8 cellular contexts compared by ENCODE assay signal in the genomic region with DNA sequence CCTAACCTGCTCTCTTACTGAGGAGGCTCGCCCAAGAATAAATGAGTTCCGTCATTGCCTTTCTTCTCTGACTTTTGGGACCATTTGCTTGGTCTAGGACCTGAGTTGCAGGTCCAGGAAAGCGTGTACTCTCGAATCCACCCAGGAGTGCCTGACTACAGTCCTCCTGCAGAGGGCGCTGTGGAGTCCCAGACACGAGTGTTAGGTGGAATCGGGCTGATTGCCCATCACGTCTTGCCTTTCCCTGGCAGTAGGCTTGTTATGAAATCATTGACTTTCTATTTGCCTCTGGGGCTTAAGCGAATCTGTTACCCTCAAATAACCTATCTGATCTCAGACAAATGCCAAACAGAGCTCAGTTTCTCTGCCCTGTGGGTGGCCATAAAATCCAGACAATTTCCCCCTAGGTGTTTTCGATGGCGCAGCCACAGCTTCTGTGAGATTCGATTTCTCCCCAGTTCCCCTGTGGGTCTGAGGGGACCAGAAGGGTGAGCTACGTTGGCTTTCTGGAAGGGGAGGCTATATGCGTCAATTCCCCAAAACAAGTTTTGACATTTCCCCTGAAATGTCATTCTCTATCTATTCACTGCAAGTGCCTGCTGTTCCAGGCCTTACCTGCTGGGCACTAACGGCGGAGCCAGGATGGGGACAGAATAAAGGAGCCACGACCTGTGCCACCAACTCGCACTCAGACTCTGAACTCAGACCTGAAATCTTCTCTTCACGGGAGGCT. TPM values are rescaled to one million over a fixed set of nuclear protein-coding genes. Genes with fewer than 3 reads are reported as not detected.
DNase-seq lines count a peak whose midpoint lies in the region; ATAC-seq and TF ChIP-seq lines count a peak whose summit lies in the region.

TSS of gene IL20 (plus strand) at position 685 of the 733 bp plus-strand sequence. CDS start 230 bp downstream, outside the sequence.

- H3K4me3 Mint-ChIP-seq in T-cell = no peak within 1 kb of the TSS

- intact Hi-C loops in spleen (cut with DNase I; ENCODE audit: low total_unique reads) = no loop called here

- H3K27ac Mint-ChIP-seq in T-cell = no peak within 1 kb of the TSS

- peak; percentile 81 to 92 (median 89) for ATAC-seq in T-cell (replicated peaks in 1 of 4)
- no peak for ATAC-seq in HG03442 (IDR thresholded peaks at IDR 0.05; ENCODE audit: unreplicated experiment)
- ATAC-seq in GM21423 (IDR thresholded peaks at IDR 0.05; ENCODE audit: unreplicated experiment) = no peak

- H3K36me3 ChIP-seq in hepatocyte (replicated peaks; ENCODE audit: insufficient read depth, low read depth) (no peaks in the 10 kb centered on the region), spleen (no peaks in the 10 kb centered on the region)

- TF ChIP-seq CTCF in hepatocyte (IDR thresholded peaks at IDR 0.05; ENCODE audit: poor library complexity) = peak; percentile 59
- TF ChIP-seq CTCF in spleen (IDR thresholded peaks at IDR 0.05 in 8 of 11, conservative IDR thresholded peaks at IDR 0.05 in 3 of 11) = peak; percentile 46 to 89 (median 83)

- H3K4me1 ChIP-seq in hepatocyte (ENCODE audit: insufficient read depth) = no peaks in the 10 kb centered on the region
- H3K4me1 ChIP-seq in spleen = peaks cover 0 to 9% (median 0%) of the 10 kb centered on the region in 6 donors

- H2AFZ ChIP-seq in hepatocyte = no peak within 1 kb of the TSS

- H3K4me3 ChIP-seq in hepatocyte = no peak within 1 kb of the TSS
- no peak within 1 kb of the TSS for H3K4me3 ChIP-seq in spleen

- no peaks in the 10 kb centered on the region for H4K20me1 ChIP-seq in hepatocyte (ENCODE audit: insufficient read depth, poor library complexity, severe bottlenecking)

- DNase-seq in ELR (ENCODE audit: low read depth) (peak; percentile 84), M059J (ENCODE audit: low read depth) (peak; percentile 88), T-cell (peak; percentile 65 to 91 (median 83)), amniotic epithelial cell (ENCODE audit: low read depth) (peak; percentile 80), hepatocyte (ENCODE audit: low spot score) (peak; percentile 73), spleen (peak; percentile 92)

- POLR2A ChIA-PET in T-cell (lab: Charles Lee) = interaction anchor here in 1 of 2 donors (0.6 kb wide), 1 partner anchor 11 kb away, joined by 3 read pairs; no protein-coding TSS in a partner anchor

- H3K9me3 Mint-ChIP-seq in T-cell = no peaks in the 10 kb centered on the region

- H3K27ac ChIP-seq in hepatocyte = no peak within 1 kb of the TSS
- H3K27ac ChIP-seq in spleen = peak within 1 kb of the TSS in 4 of 8 donors; percentile 39 to 51 (median 46)

- no peaks in the 10 kb centered on the region for H3K9me3 ChIP-seq in hepatocyte (ENCODE audit: low read depth)
- no peaks in the 10 kb centered on the region for H3K9me3 ChIP-seq in spleen

- TF ChIP-seq POLR2A in spleen (IDR thresholded peaks at IDR 0.05) = no peak

- no peaks in the 10 kb centered on the region for H3K79me2 ChIP-seq in hepatocyte

- H3K4me2 ChIP-seq in hepatocyte = no peak within 1 kb of the TSS

- CTCF ChIA-PET in T-cell (lab: Charles Lee) = interaction anchor here (0.7 to 2.2 kb wide), 14 partner anchors 13 to 146 kb away, joined by 3 to 16 read pairs (median 4); no protein-coding TSS in a partner anchor

- WGBS in hepatocyte (ENCODE audit: low lambda C conversion rate, missing lambda C conversion rate) = 54% methylated on average over 19 of the region's 19 CpGs
- 53 to 58% (median 55%) methylated on average over 19 of the region's 19 CpGs for WGBS in spleen, 5 donors

- H3K27me3 ChIP-seq in hepatocyte (peaks cover 31% of the 10 kb centered on the region), spleen (replicated peaks in 1 of 7) (peaks cover 0 to 3% (median 0%) of the 10 kb centered on the region in 7 donors)

- peaks cover under 1% of the 10 kb centered on the region for H3K36me3 Mint-ChIP-seq in T-cell

- H3K27me3 Mint-ChIP-seq in T-cell = peaks cover 4 to 12% of the 10 kb centered on the region in 2 donors

- H3K9me2 ChIP-seq in hepatocyte (replicated peaks; ENCODE audit: insufficient read depth) = no peaks in the 10 kb centered on the region

- H3K4me1 Mint-ChIP-seq in T-cell = peaks cover 8 to 12% (median 11%) of the 10 kb centered on the region in 3 donors

RNA-seq across cellular contexts. Expression of gene IL20, which starts in this region (rescaled TPM):
- total RNA-seq in M059J (2014; rRNA removed; shearing (Covaris generic)) = not detected in 2 replicates
- total RNA-seq in T-cell = not detected
- not detected in 2 replicates for total RNA-seq in hepatocyte
- not detected in 2 replicates for polyA plus RNA-seq in hepatocyte
- not detected for total RNA-seq in spleen
- not detected for polyA plus RNA-seq in spleen

Comparison
In these comparisons a context has a peak if more than half of its experiments do, and no peak if none do; other contexts are left out.
1. Peak in DNase-seq in M059J; RNA of the gene not detected or under 1 TPM.
2. Peak in DNase-seq and ATAC-seq in T-cell; RNA of the gene not detected or under 1 TPM.
3. Peak in DNase-seq in hepatocyte; RNA of the gene not detected or under 1 TPM.
4. Peak in DNase-seq in spleen; RNA of the gene not detected or under 1 TPM.